Comparison of ENCODE assay signal across 13 cellular contexts in the genomic region with DNA sequence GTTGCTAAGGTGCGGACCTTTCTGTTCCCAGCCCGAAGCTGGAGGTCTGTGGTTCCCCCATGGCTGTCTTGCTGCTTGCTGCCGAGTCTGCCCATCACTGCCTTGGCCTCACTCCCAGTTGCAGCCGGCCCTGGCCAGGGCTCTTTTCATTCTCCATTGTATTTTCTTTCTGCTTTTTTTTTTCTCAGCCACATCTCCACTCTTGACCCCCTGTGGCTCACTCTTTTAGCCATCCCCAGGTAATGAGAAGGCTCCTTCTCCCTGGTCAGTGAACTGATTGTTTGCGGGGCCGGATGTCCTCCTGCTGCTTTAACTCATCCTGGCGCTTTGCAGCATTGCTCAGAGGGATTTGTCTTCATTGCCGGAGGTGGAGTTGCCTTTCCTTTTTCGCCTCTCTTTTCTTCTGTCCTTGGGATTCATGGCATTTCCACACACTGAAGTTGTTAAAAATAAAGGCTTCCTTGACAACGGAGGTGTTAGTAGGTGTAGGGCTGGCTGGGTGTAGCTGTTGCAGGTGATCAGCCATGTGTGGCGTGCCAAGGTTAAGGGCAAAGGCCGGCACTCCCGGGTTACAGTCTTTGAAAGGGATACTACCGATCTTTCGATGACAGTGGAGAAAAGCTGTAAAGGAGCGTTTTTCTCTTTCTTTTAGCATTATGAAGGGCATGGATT. TPM values are rescaled to one million over a fixed set of nuclear protein-coding genes. Genes with fewer than 3 reads are reported as not detected.
DNase-seq lines count a peak whose midpoint lies in the region; ATAC-seq and TF ChIP-seq lines count a peak whose summit lies in the region.
"Had no signal": no experiment of that assay in that cellular context is flagged by ENCODE, and none has a peak within 500 bp of the region (broad histone marks: within the 10 kb centered on the region; RNA-seq: fewer than 3 reads in every experiment).

No MANE protein-coding gene starts in this region.

- H3K27me3 Mint-ChIP-seq in endodermal cell (ENCODE audit: insufficient read depth) = no peaks in the 10 kb centered on the region

- no peak for TF ChIP-seq POLR2A in right lobe of liver (IDR thresholded peaks at IDR 0.05)
- TF ChIP-seq POLR2A in stomach (IDR thresholded peaks at IDR 0.05) = no peak
- TF ChIP-seq POLR2A in erythroblast (IDR thresholded peaks at IDR 0.05; ENCODE audit: low read length) = no peak

- no peaks in the 10 kb centered on the region for H3K27me3 ChIP-seq in endodermal cell (ENCODE audit: control insufficient read depth, insufficient read depth, low read length, poor library complexity, severe bottlenecking)
- H3K27me3 ChIP-seq in right lobe of liver = no peaks in the 10 kb centered on the region
- H3K27me3 ChIP-seq in stomach = no peaks in the 10 kb centered on the region
- no peaks in the 10 kb centered on the region for H3K27me3 ChIP-seq in foreskin keratinocyte

- no peaks in the 10 kb centered on the region for H3K36me3 Mint-ChIP-seq in endodermal cell (ENCODE audit: low read depth)
- H3K36me3 Mint-ChIP-seq in activated naive CD4-positive, alpha-beta T cell treated with anti-CD3 and anti-CD28 coated beads, Interleukin-2, amount 50 U/mL, for 72 hours = no peaks in the 10 kb centered on the region

- POLR2A ChIA-PET in HEK293T (lab: Yijun Ruan, JAX) = no interaction called here

- H3K9me3 Mint-ChIP-seq in endodermal cell = no peaks in the 10 kb centered on the region
- H3K9me3 Mint-ChIP-seq in activated naive CD4-positive, alpha-beta T cell treated with anti-CD3 and anti-CD28 coated beads, Interleukin-2, amount 50 U/mL, for 72 hours = no peaks in the 10 kb centered on the region

- TF ChIP-seq CTCF in endodermal cell (conservative IDR thresholded peaks at IDR 0.05) (no peak), right lobe of liver (IDR thresholded peaks at IDR 0.05) (no peak), stomach (IDR thresholded peaks at IDR 0.05) (no peak), foreskin keratinocyte (conservative IDR thresholded peaks at IDR 0.05) (no peak)

- intact Hi-C loops in right lobe of liver (cut with DNase I) = no loop called here
- intact Hi-C loops in stomach (cut with DNase I; ENCODE audit: low total_unique reads) = no loop called here

- H3K9ac ChIP-seq in endodermal cell (ENCODE audit: extremely low read depth, low read length, poor library complexity, severe bottlenecking) = no peak overlapping the region

- H3K4me1 Mint-ChIP-seq in endodermal cell = peaks cover 49% of the 10 kb centered on the region

- peak overlapping the region; percentile 95 for H3K27ac Mint-ChIP-seq in endodermal cell
- H3K27ac Mint-ChIP-seq in activated naive CD4-positive, alpha-beta T cell treated with anti-CD3 and anti-CD28 coated beads, Interleukin-2, amount 50 U/mL, for 72 hours = no peak overlapping the region

- CTCF ChIA-PET in HEK293T (lab: Yijun Ruan, JAX) = interaction anchor here (0.6 kb wide), 1 partner anchor 70 kb away, joined by 4 read pairs; no protein-coding TSS in a partner anchor

- peaks cover 7% of the 10 kb centered on the region for H3K4me1 ChIP-seq in endodermal cell (ENCODE audit: control insufficient read depth, insufficient read depth, low read length)
- H3K4me1 ChIP-seq in right lobe of liver = peaks cover 0 to 4% (median 0%) of the 10 kb centered on the region in 4 donors
- H3K4me1 ChIP-seq in stomach = peaks cover 0 to 18% (median 13%) of the 10 kb centered on the region in 4 donors
- H3K4me1 ChIP-seq in foreskin keratinocyte = no peaks in the 10 kb centered on the region

- TF ChIP-seq EP300 in stomach (IDR thresholded peaks at IDR 0.05) = no peak

- ATAC-seq in right lobe of liver = peak; percentile 95 to 97 (median 96)
- no peak for ATAC-seq in foreskin keratinocyte
- no peak for ATAC-seq in activated naive CD4-positive, alpha-beta T cell treated with anti-CD3 and anti-CD28 coated beads, Interleukin-2, amount 50 U/mL, for 72 hours

- peak overlapping the region; percentile 36 for H3K4me3 Mint-ChIP-seq in endodermal cell

- no peaks in the 10 kb centered on the region for H3K9me3 ChIP-seq in endodermal cell (ENCODE audit: control insufficient read depth, low read length)
- no peaks in the 10 kb centered on the region for H3K9me3 ChIP-seq in right lobe of liver
- no peaks in the 10 kb centered on the region for H3K9me3 ChIP-seq in stomach

- WGBS in endodermal cell (ENCODE audit: insufficient coverage in 1 of 2, insufficient read length in 1 of 2), 2 experiments = 23 to 25% methylated on average over 11 to 16 of the region's 16 CpGs
- 32% methylated on average over 16 of the region's 16 CpGs for WGBS in right lobe of liver (ENCODE audit: insufficient coverage, low coverage, low lambda C conversion rate, missing lambda C conversion rate)
- whole genome bisulfite sequencing in stomach, 5 donors = 56 to 71% (median 64%) methylated on average over 16 of the region's 16 CpGs

- H3K4me3 ChIP-seq in endodermal cell (ENCODE audit: low read length) (peak overlapping the region; percentile 15), right lobe of liver (peak overlapping the region in 2 of 3 donors; percentile 18 to 32), stomach (peak overlapping the region in 3 of 4 donors; percentile 4 to 13 (median 9))

- H3K36me3 ChIP-seq in endodermal cell (ENCODE audit: control insufficient read depth, insufficient read depth, low read length) (no peaks in the 10 kb centered on the region), right lobe of liver (no peaks in the 10 kb centered on the region), stomach (no peaks in the 10 kb centered on the region)

- peak; percentile 18 for DNase-seq in NCI-H69 (lab: John Stamatoyannopoulos, UW)
- DNase-seq in endodermal cell = peak; percentile 97
- DNase-seq in right lobe of liver = peak; percentile 66 to 77 (median 74)
- DNase-seq in stomach = no peak
- DNase-seq in foreskin keratinocyte = no peak
- no peak for DNase-seq in erythroblast (lab: John Stamatoyannopoulos, UW)
- no peak for DNase-seq in HEK293T (ENCODE audit: extremely low spot score)
- no peak for DNase-seq in activated naive CD4-positive, alpha-beta T cell treated with anti-CD3 and anti-CD28 coated beads, Interleukin-2, amount 50 U/mL, for 72 hours (ENCODE audit: low spot score in 2 of 2)
- DNase-seq: activated gamma-delta T cell treated with Interleukin-2 at 50 U/mL for 16 hours; GDM1; NCI-H2029; stimulated activated CD4-positive, alpha-beta T cell treated with anti-CD3 and anti-CD28 coated beads, Interleukin-2, amount 100 ng/mL, for 24 hours; T-helper 2 cell had no signal

- H3K27ac ChIP-seq in endodermal cell (ENCODE audit: low read depth, low read length) (no peak overlapping the region), right lobe of liver (no peak overlapping the region), stomach (peak overlapping the region in 2 of 5 donors; percentile 27 to 40), foreskin keratinocyte (no peak overlapping the region)

TF ChIP-seq in HEK293T, 16 proteins besides CTCF, POLR2A, EP300 and RAD21:
- no peak for TF ChIP-seq FOXA1 (IDR thresholded peaks at IDR 0.05)
TF ChIP-seq in HEK293T: peak in this region for 0.

RNA-seq across cellular contexts. Expression of a gene that starts 34.1 kb away (rescaled TPM):
- total RNA-seq in endodermal cell = 10 to 100 TPM; 42.2 to 55.3 TPM
- 24.1 TPM for polyA plus RNA-seq in endodermal cell (2013, experiment 1 of 2)
- 19.3 TPM for polyA plus RNA-seq in endodermal cell (2013, experiment 2 of 2)
- total RNA-seq in right lobe of liver = 1 to 10 TPM; 1.8 to 3.6 (median 2.3) TPM
- total RNA-seq in stomach = 10 to 100 TPM in 3 of 5 donors, 1 to 10 TPM in 1, not detected in 1; 1.0 to 25.5 (median 12.0) TPM
- 1 to 10 TPM; 1.2 to 4.6 (median 4.1) TPM for polyA plus RNA-seq in stomach
- 0.46 and 0.61 TPM in 2 replicates for total RNA-seq in foreskin keratinocyte
- polyA plus RNA-seq in foreskin keratinocyte = 0.22 and 0.58 TPM in 2 replicates
- 1 to 10 TPM; 3.2 to 5.8 TPM for total RNA-seq in activated naive CD4-positive, alpha-beta T cell treated with anti-CD3 and anti-CD28 coated beads, Interleukin-2, amount 50 U/mL, for 72 hours

Comparison
In these comparisons a context has a peak if more than half of its experiments do, and no peak if none do; other contexts are left out.
1. DNase-seq: peak in NCI-H69 (single experiment), endodermal cell (single experiment) and right lobe of liver (3 of 3); none in stomach (single experiment), foreskin keratinocyte (0 of 2), erythroblast (0 of 2), HEK293T (single experiment) and activated naive CD4-positive, alpha-beta T cell treated with anti-CD3 and anti-CD28 coated beads, Interleukin-2, amount 50 U/mL, for 72 hours (0 of 2).
2. ATAC-seq: peak in right lobe of liver (4 of 4); none in foreskin keratinocyte (single experiment) and activated naive CD4-positive, alpha-beta T cell treated with anti-CD3 and anti-CD28 coated beads, Interleukin-2, amount 50 U/mL, for 72 hours (0 of 2).
3. Peak in every context shown above with its lines, with median percentiles within 50 percentile points of each other: H3K4me3 ChIP-seq.